1 cellular context compared by ENCODE assay signal in genomic region chr10:5587151-5588079, GRCh38.
TF ChIP-seq lines count a peak whose summit lies in the region.

No MANE protein-coding gene starts in this region.

TF ChIP-seq in endothelial cell of umbilical vein, 7 proteins besides CTCF, POLR2A, EP300 and RAD21:
- no peak for TF ChIP-seq MAX (IDR thresholded peaks at IDR 0.05; ENCODE audit: insufficient read depth, insufficient read length)
- TF ChIP-seq MYC (IDR thresholded peaks at IDR 0.05; ENCODE audit: low read depth, low read length): no peak
- no peak for TF ChIP-seq EZH2 (IDR thresholded peaks at IDR 0.05; ENCODE audit: borderline replicate concordance, low read depth, low read length, severe bottlenecking)
- TF ChIP-seq JUN (IDR thresholded peaks at IDR 0.05; ENCODE audit: borderline replicate concordance, insufficient read depth, insufficient read length, low read depth): no peak
- TF ChIP-seq GATA2 (IDR thresholded peaks at IDR 0.05; ENCODE audit: insufficient read depth, insufficient read length, low read depth, low read length): no peak
- no peak for TF ChIP-seq POLR2AphosphoS5 (IDR thresholded peaks at IDR 0.05; ENCODE audit: insufficient read depth, low read depth, low read length)
- TF ChIP-seq FOS (IDR thresholded peaks at IDR 0.05; ENCODE audit: borderline replicate concordance, insufficient read depth, low read length): no peak
